ENCODE assay signal across 8 cellular contexts in genomic region chr18:70454705-70455322, GRCh38.
DNase-seq lines count a peak whose midpoint lies in the region; TF ChIP-seq lines count a peak whose summit lies in the region.

No MANE protein-coding gene starts in this region.

- H2AK5ac ChIP-seq in mesenchymal stem cell (ENCODE audit: low read length, severe bottlenecking): no peak overlapping the region

- H3K9ac ChIP-seq in mesenchymal stem cell (ENCODE audit: low read length): peak overlapping the region; percentile 52

- no peaks in the 10 kb centered on the region for H3K79me1 ChIP-seq in mesenchymal stem cell (replicated peaks; ENCODE audit: low read length, poor library complexity, severe bottlenecking)

- H3K27me3 ChIP-seq in A673 (replicated peaks; ENCODE audit: insufficient read depth, low read depth, low read length, poor library complexity) (no peaks in the 10 kb centered on the region), mesenchymal stem cell (ENCODE audit: control insufficient read depth in 1 of 2, insufficient read depth in 1 of 2, low read length in 2 of 2) (no peaks in the 10 kb centered on the region)

- intact Hi-C loops in A673 (cut with micrococcal nuclease; ENCODE audit: unreplicated experiment): loop anchor here (10.0 kb wide), 1 partner anchor 1610 kb away; no protein-coding TSS in a partner anchor

- BruUV-seq in A673 (replicated peaks; lab: Mats Ljungman, UMichigan): no TSS peak

- H3K4me1 ChIP-seq in A673 (ENCODE audit: insufficient read depth, low read length, poor library complexity, severe bottlenecking) (no peaks in the 10 kb centered on the region), mesenchymal stem cell (ENCODE audit: control insufficient read depth, insufficient read depth, low read depth, low read length) (no peaks in the 10 kb centered on the region)

- H3K36me3 ChIP-seq in A673 (ENCODE audit: insufficient read depth, low read length, poor library complexity, severe bottlenecking) (no peaks in the 10 kb centered on the region), mesenchymal stem cell (ENCODE audit: control insufficient read depth in 1 of 2, insufficient read depth in 2 of 2, low read depth in 1 of 2, low read length in 2 of 2) (no peaks in the 10 kb centered on the region)

- H2BK15ac ChIP-seq in mesenchymal stem cell (ENCODE audit: low read depth, poor library complexity, severe bottlenecking): no peak overlapping the region

- no peak overlapping the region for H4K91ac ChIP-seq in mesenchymal stem cell (ENCODE audit: low read length)

- no peak overlapping the region for H2BK12ac ChIP-seq in mesenchymal stem cell (ENCODE audit: low read length in 2 of 2)

- no peak overlapping the region for H3K23ac ChIP-seq in mesenchymal stem cell (ENCODE audit: low read length in 2 of 2)

- no peak overlapping the region for H2BK120ac ChIP-seq in mesenchymal stem cell (ENCODE audit: low read depth, low read length)

- in situ Hi-C loops in G401 (cut with HindIII; ENCODE audit: low sequenced_read_pairs): no loop called here

- TF ChIP-seq CTCF in A673 (conservative IDR thresholded peaks at IDR 0.05; ENCODE audit: low read depth, low read length) (peak; percentile 88), LNCAP (IDR thresholded peaks at IDR 0.05) (peak; percentile 87)

- H4K8ac ChIP-seq in mesenchymal stem cell (ENCODE audit: low read length): no peak overlapping the region

- H3K4ac ChIP-seq in mesenchymal stem cell (ENCODE audit: low read depth in 1 of 2, low read length in 2 of 2): no peak overlapping the region

- POLR2A ChIA-PET in A673 (lab: Charles Lee; ENCODE audit: low non-redundant PET): no interaction called here

- H2AFZ ChIP-seq in mesenchymal stem cell (ENCODE audit: low read depth, low read length): no peak overlapping the region

- H3K14ac ChIP-seq in mesenchymal stem cell (ENCODE audit: low read length in 2 of 2): no peak overlapping the region

- no peak overlapping the region for H2BK5ac ChIP-seq in mesenchymal stem cell (ENCODE audit: low read depth, low read length, poor library complexity, severe bottlenecking)

- DNase-seq in A673 (ENCODE audit: low spot score) (peak; percentile 77), G401 (ENCODE audit: low spot score) (peak; percentile 90), H4 (ENCODE audit: low spot score) (peak; percentile 76), RPMI8226 (peak; percentile 66), dermis blood vessel endothelial cell (peak; percentile 83), mesenchymal stem cell (peak; percentile 69), UCSD-AML1 (lab: John Stamatoyannopoulos, UW; ENCODE audit: unreplicated experiment) (no peak)

- CTCF ChIA-PET in A673 (lab: Charles Lee): interaction anchor here (0.7 to 2.0 kb wide), 3 partner anchors 14 to 259 kb away, joined by 3 to 8 read pairs (median 4); no protein-coding TSS in a partner anchor

- H3K4me3 ChIP-seq in A673 (ENCODE audit: low read depth, low read length, poor library complexity, severe bottlenecking) (no peak overlapping the region), mesenchymal stem cell (ENCODE audit: insufficient read depth in 1 of 2, low read depth in 1 of 2, low read length in 2 of 2) (no peak overlapping the region)

- no peak overlapping the region for H3K18ac ChIP-seq in mesenchymal stem cell (ENCODE audit: low read depth in 1 of 2, low read length in 2 of 2)

- H3K27ac ChIP-seq in A673 (ENCODE audit: low read depth, low read length, poor library complexity, severe bottlenecking) (no peak overlapping the region), mesenchymal stem cell (ENCODE audit: low read length, poor library complexity, severe bottlenecking) (no peak overlapping the region)

- 100% methylated on average over 1 of the region's 5 CpGs for WGBS in mesenchymal stem cell

- H3K9me3 ChIP-seq in A673 (ENCODE audit: low read depth, low read length, poor library complexity, severe bottlenecking): no peaks in the 10 kb centered on the region
- no peaks in the 10 kb centered on the region for H3K9me3 ChIP-seq in mesenchymal stem cell (ENCODE audit: control insufficient read depth, low read length)

- H3K4me2 ChIP-seq in mesenchymal stem cell (ENCODE audit: low read length, poor library complexity, severe bottlenecking): no peak overlapping the region
